Comparison of ENCODE assay signal across 8 cellular contexts in the genomic region with DNA sequence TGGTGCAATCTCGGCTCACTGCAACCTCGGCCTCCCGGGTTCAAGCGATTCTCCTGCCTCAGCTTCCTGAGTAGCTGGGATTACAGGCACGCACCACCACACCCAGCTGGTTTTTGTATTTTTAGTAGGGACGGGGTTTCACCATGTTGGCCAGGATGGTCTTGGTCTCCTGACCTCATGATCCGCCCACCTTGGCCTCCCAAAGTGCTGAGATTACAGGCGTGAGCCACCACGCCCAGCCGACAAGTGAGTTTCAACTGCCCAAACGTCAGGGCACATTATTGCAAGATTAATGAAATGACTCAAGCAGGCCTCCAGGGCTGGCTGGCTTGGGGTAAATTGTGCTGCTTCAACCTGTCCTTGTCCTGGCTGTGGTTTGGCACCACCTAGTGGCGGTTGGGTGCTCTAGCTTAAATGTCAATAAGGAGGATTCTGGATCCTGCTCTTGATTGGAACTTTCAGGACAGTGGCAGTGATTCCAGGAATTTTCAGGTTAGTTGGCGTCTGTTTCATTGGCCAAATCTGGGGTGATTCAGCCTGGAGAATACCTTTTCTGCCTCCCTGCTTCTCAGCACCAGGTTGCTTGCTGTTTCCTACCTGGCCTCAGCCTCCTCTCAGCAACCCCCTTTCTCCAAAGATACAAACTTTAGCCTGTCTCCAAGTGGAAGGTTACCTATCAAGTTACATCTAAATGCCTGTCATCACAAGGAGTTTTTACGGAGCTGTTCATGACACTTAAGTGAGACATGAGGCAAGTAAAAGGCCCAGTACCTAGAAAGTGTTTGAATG. TPM values are rescaled to one million over a fixed set of nuclear protein-coding genes. Genes with fewer than 3 reads are reported as not detected.
DNase-seq lines count a peak whose midpoint lies in the region; ATAC-seq and TF ChIP-seq lines count a peak whose summit lies in the region.

No MANE protein-coding gene starts in this region.

- H3K36me3 ChIP-seq in endodermal cell (ENCODE audit: control insufficient read depth, insufficient read depth, low read length), result peaks cover 24% of the 10 kb centered on the region

- no peaks in the 10 kb centered on the region for H3K4me1 ChIP-seq in endodermal cell (ENCODE audit: control insufficient read depth, insufficient read depth, low read length)

- TF ChIP-seq CTCF in AG04450 (IDR thresholded peaks at IDR 0.05; ENCODE audit: low read depth, low read length) (peak; percentile 94), endodermal cell (conservative IDR thresholded peaks at IDR 0.05) (peak; percentile 95), mesothelial cell of epicardium (IDR thresholded peaks at IDR 0.05; ENCODE audit: unreplicated experiment) (peak; percentile 84)

- no peaks in the 10 kb centered on the region for H3K27me3 ChIP-seq in AG04450 (ENCODE audit: control insufficient read depth, insufficient read depth, low read length)
- H3K27me3 ChIP-seq in endodermal cell (ENCODE audit: control insufficient read depth, insufficient read depth, low read length, poor library complexity, severe bottlenecking), result no peaks in the 10 kb centered on the region

- no peak overlapping the region for H3K4me3 Mint-ChIP-seq in endodermal cell
- no peak overlapping the region for H3K4me3 Mint-ChIP-seq in mesothelial cell of epicardium

- DNase-seq in AG04450 (ENCODE audit: low read depth, low spot score) (peak; percentile 81), HS-5 (ENCODE audit: low read depth) (peak; percentile 82), endodermal cell (peak; percentile 97), mesothelial cell of epicardium (ENCODE audit: low spot score in 2 of 2, unreplicated experiment in 2 of 2) (peak; percentile 73 to 82)
- DNase-seq in NK-92 treated with Interleukin-12 subunit alpha and Interleukin-12 subunit beta, amount 100 ng/mL, for 24 hours (lab: John Stamatoyannopoulos, UW), result peak; percentile 67
- peak; percentile 65 to 79 for DNase-seq in activated CD8-positive, alpha-beta memory T cell treated with anti-CD3 and anti-CD28 coated beads for 1 hour (ENCODE audit: extremely low read depth in 1 of 2, low read depth in 1 of 2)
- peak; percentile 62 to 73 for DNase-seq in stimulated activated CD8-positive, alpha-beta memory T cell treated with anti-CD3 and anti-CD28 coated beads, Interleukin-4, amount 100 ng/mL, for 1 hour (ENCODE audit: low read depth in 2 of 2, low spot score in 1 of 2)

- POLR2A ChIA-PET in AG04450 (lab: Yijun Ruan, JAX), result no interaction called here

- H3K36me3 Mint-ChIP-seq in endodermal cell (ENCODE audit: low read depth) (peaks cover 29% of the 10 kb centered on the region), mesothelial cell of epicardium (no peaks in the 10 kb centered on the region)

- H3K4me3 ChIP-seq in AG04450 (ENCODE audit: low read depth, low read length) (no peak overlapping the region), endodermal cell (ENCODE audit: low read length) (no peak overlapping the region)

- H3K27me3 Mint-ChIP-seq in endodermal cell (ENCODE audit: insufficient read depth) (no peaks in the 10 kb centered on the region), mesothelial cell of epicardium (ENCODE audit: low read depth) (no peaks in the 10 kb centered on the region)

- no peak overlapping the region for H3K27ac ChIP-seq in AG04450 (ENCODE audit: low read depth, low read length)
- no peak overlapping the region for H3K27ac ChIP-seq in endodermal cell (ENCODE audit: low read depth, low read length)

- ATAC-seq in GM18868 (IDR thresholded peaks at IDR 0.05; ENCODE audit: unreplicated experiment), result peak; percentile 62

- 65 to 72% methylated on average over 6 to 14 of the region's 14 CpGs for WGBS in endodermal cell (ENCODE audit: insufficient coverage in 1 of 2, insufficient read length in 1 of 2), 2 experiments

- H3K4me1 Mint-ChIP-seq in endodermal cell (peaks cover 6% of the 10 kb centered on the region), mesothelial cell of epicardium (peaks cover 2% of the 10 kb centered on the region)

- H3K27ac Mint-ChIP-seq in endodermal cell (no peak overlapping the region), mesothelial cell of epicardium (no peak overlapping the region)

- no peak overlapping the region for H3K9ac ChIP-seq in endodermal cell (ENCODE audit: extremely low read depth, low read length, poor library complexity, severe bottlenecking)

- H3K9me3 Mint-ChIP-seq in endodermal cell (peaks cover 11% of the 10 kb centered on the region), mesothelial cell of epicardium (no peaks in the 10 kb centered on the region)

- H3K9me3 ChIP-seq in AG04450 (ENCODE audit: control insufficient read depth, insufficient read depth, low read length) (no peaks in the 10 kb centered on the region), endodermal cell (ENCODE audit: control insufficient read depth, low read length) (peaks cover 23% of the 10 kb centered on the region)

- CTCF ChIA-PET in AG04450 (lab: Charles Lee), result interaction anchor here (0.6 to 9.8 kb wide), 40 partner anchors 10 to 645 kb away, joined by 3 to 217 read pairs (median 5); a partner anchor contains a TSS

RNA-seq across cellular contexts. Expression of a gene that starts 32.4 kb away (rescaled TPM):
- 26.4 and 35.5 TPM in 2 replicates for polyA plus RNA-seq in AG04450 (2011; rRNA removed)
- polyA minus RNA-seq in AG04450 (2011; rRNA and poly(A)+ RNA removed), result 33.8 and 48.1 TPM in 2 replicates
- total RNA-seq in endodermal cell (100 to 1,000 TPM; 149 to 161 TPM), mesothelial cell of epicardium (50.5 to 54.6 TPM (median 51.8 TPM) in 3 replicates)
- polyA plus RNA-seq in endodermal cell (2013, experiment 1 of 2), result 63.0 TPM
- polyA plus RNA-seq in endodermal cell (2013, experiment 2 of 2), result 66.3 TPM
